In genomic region chr11:10688401-10688800, GRCh38 we compare ENCODE assay signal across 10 cellular contexts. TPM values are rescaled to one million over a fixed set of nuclear protein-coding genes. Genes with fewer than 3 reads are reported as not detected.
A peak's percentile ranks its signal among the peaks of the same experiment; 100 is the strongest.
DNase-seq lines count a peak whose midpoint lies in the region; ATAC-seq and TF ChIP-seq lines count a peak whose summit lies in the region.
"Had no signal": no experiment of that assay in that cellular context is flagged by ENCODE, and none has a peak within 500 bp of the region (broad histone marks: within the 10 kb centered on the region; RNA-seq: fewer than 3 reads in every experiment).

No MANE protein-coding gene starts in this region.

- intact Hi-C loops in aorta (cut with DNase I): loop anchor here in 1 of 2 donors (5.0 kb wide), 1 partner anchor 44 kb away; no protein-coding TSS in a partner anchor

- H3K4me1 ChIP-seq in aorta (ENCODE audit: control insufficient read depth in 1 of 2, insufficient read depth in 2 of 2, low read length in 2 of 2) (peaks cover 5 to 8% of the 10 kb centered on the region in 2 donors), tibial nerve (no peaks in the 10 kb centered on the region)
- H3K4me1 ChIP-seq: parathyroid adenoma had no signal

- no peaks in the 10 kb centered on the region for H3K9me3 ChIP-seq in aorta (ENCODE audit: control insufficient read depth, low read length)
- no peaks in the 10 kb centered on the region for H3K9me3 ChIP-seq in tibial nerve

- 48 to 73% methylated on average over 2 of the region's 2 CpGs for WGBS in aorta, 2 donors
- 91 to 94% methylated on average over 2 of the region's 2 CpGs for whole genome bisulfite sequencing in tibial nerve, 2 donors

- ATAC-seq in aorta (ENCODE audit: low FRiP score) (no peak), GM18517 (IDR thresholded peaks at IDR 0.05; ENCODE audit: unreplicated experiment) (no peak)

- TF ChIP-seq EP300 in tibial nerve (IDR thresholded peaks at IDR 0.05): no peak

- H3K27ac ChIP-seq in aorta (ENCODE audit: low read depth in 1 of 2, low read length in 2 of 2): peak overlapping the region in 1 of 2 donors; percentile 53
- H3K27ac ChIP-seq in tibial nerve: no peak overlapping the region
- H3K27ac ChIP-seq: parathyroid adenoma had no signal

- TF ChIP-seq CTCF in foreskin fibroblast (IDR thresholded peaks at IDR 0.05; ENCODE audit: low read depth, low read length) (peak; percentile 3), tibial nerve (IDR thresholded peaks at IDR 0.05) (no peak)

- H3K27me3 ChIP-seq in aorta (ENCODE audit: control insufficient read depth in 1 of 2, insufficient read depth in 2 of 2, low read length in 1 of 2) (no peaks in the 10 kb centered on the region), tibial nerve (no peaks in the 10 kb centered on the region)

- no peak for TF ChIP-seq POLR2A in tibial nerve (IDR thresholded peaks at IDR 0.05)

- no peak overlapping the region for H3K4me3 ChIP-seq in foreskin fibroblast (ENCODE audit: low read depth in 1 of 2, low read length in 2 of 2)
- peak overlapping the region; percentile 39 to 61 for H3K4me3 ChIP-seq in aorta (ENCODE audit: low read length in 2 of 2)
- H3K4me3 ChIP-seq in tibial nerve: no peak overlapping the region

- H3K36me3 ChIP-seq in aorta (ENCODE audit: control insufficient read depth in 1 of 2, insufficient read depth in 2 of 2, low read length in 1 of 2) (peaks cover 0 to 7% of the 10 kb centered on the region in 2 donors), tibial nerve (no peaks in the 10 kb centered on the region)

- DNase-seq in stimulated activated CD4-positive, alpha-beta T cell treated with anti-CD3 and anti-CD28 coated beads, Interleukin-15, amount 100 ng/mL, for 24 hours: peak; percentile 10
- no peak for DNase-seq in stimulated activated CD4-positive, alpha-beta T cell treated with anti-CD3 and anti-CD28 coated beads, Interleukin-12 subunit alpha, Interleukin-12 subunit beta, amount 100 ng/mL, for 4 hours
- peak; percentile 36 for DNase-seq in SW480 (ENCODE audit: low spot score)
- DNase-seq in foreskin fibroblast: no peak
- DNase-seq in aorta: no peak
- DNase-seq in GOT3 (lab: John Stamatoyannopoulos, UW): no peak
- no peak for DNase-seq in tibial nerve (ENCODE audit: low spot score in 2 of 2)

RNA-seq across cellular contexts. Expression of gene IRAG1, which starts 5.2 kb away (rescaled TPM):
- total RNA-seq in aorta (100 to 1,000 TPM; 189 to 518 TPM), tibial nerve (10 to 100 TPM in 2 of 4 donors, 1 to 10 TPM in 2; 5.9 to 23.1 (median 11.4) TPM)
- 100 to 1,000 TPM in 1 of 2 donors, 10 to 100 TPM in 1; 92.3 to 135 TPM for polyA plus RNA-seq in aorta
- total RNA-seq: NCI-H460 had no signal

Comparison
In these comparisons a context has a peak if more than half of its experiments do, and no peak if none do; other contexts are left out.
1. DNase-seq: peak in stimulated activated CD4-positive, alpha-beta T cell treated with anti-CD3 and anti-CD28 coated beads, Interleukin-15, amount 100 ng/mL, for 24 hours (single experiment) and SW480 (single experiment); none in stimulated activated CD4-positive, alpha-beta T cell treated with anti-CD3 and anti-CD28 coated beads, Interleukin-12 subunit alpha, Interleukin-12 subunit beta, amount 100 ng/mL, for 4 hours (single experiment), foreskin fibroblast (0 of 2), aorta (0 of 2), GOT3 (single experiment) and tibial nerve (0 of 2).
2. H3K4me3 ChIP-seq: peak in aorta (2 of 2); none in foreskin fibroblast (0 of 2) and tibial nerve (0 of 4).
3. RNA of gene IRAG1, which starts 5.2 kb away (total RNA-seq): 189 to 518 TPM in aorta; 5.9 to 23.1 TPM in tibial nerve; every median in the first group is over 4 times any median in the second.